Comparison of ENCODE assay signal across 10 cellular contexts in genomic region chr17:82100502-82101298, GRCh38. TPM values are rescaled to one million over a fixed set of nuclear protein-coding genes. Genes with fewer than 3 reads are reported as not detected.
DNase-seq lines count a peak whose midpoint lies in the region; ATAC-seq, FAIRE-seq and TF ChIP-seq lines count a peak whose summit lies in the region.
"Had no signal": no experiment of that assay in that cellular context is flagged by ENCODE, and none has a peak within 500 bp of the region (broad histone marks: within the 10 kb centered on the region; RNA-seq: fewer than 3 reads in every experiment).

No MANE protein-coding gene starts in this region.

- TF ChIP-seq CTCF in cardiac muscle cell (IDR thresholded peaks at IDR 0.05; ENCODE audit: low read depth, low read length) (no peak), HepG2 (CRISPR knock-in tag; IDR thresholded peaks at IDR 0.05) (no peak), upper lobe of left lung (IDR thresholded peaks at IDR 0.05) (no peak)

- DNase-seq in cardiac muscle cell (ENCODE audit: low read depth in 1 of 2, low spot score in 1 of 2) (no peak), cardiac septum (ENCODE audit: low spot score) (no peak), T-helper 17 cell (no peak), HepG2 (ENCODE audit: low spot score) (no peak), upper lobe of left lung (peak in 1 of 2 donors; percentile 51), NCI-H1930 (lab: John Stamatoyannopoulos, UW) (no peak), inferior parietal cortex (ENCODE audit: extremely low spot score) (no peak), SHP77 treated with DMSO at 0.1 percent for 48 hours (lab: John Stamatoyannopoulos, UW) (no peak)
- DNase-seq: NCI-H1417, occipital lobe had no signal

- H3K27me3 ChIP-seq in cardiac muscle cell = no peaks in the 10 kb centered on the region
- no peaks in the 10 kb centered on the region; a peak in 1 of 5 replicates for H3K27me3 ChIP-seq in HepG2 (ENCODE audit: control insufficient read depth in 1 of 2, insufficient read depth in 2 of 2, low read length in 2 of 2)
- H3K27me3 ChIP-seq in upper lobe of left lung = no peaks in the 10 kb centered on the region

- H3K4me3 ChIP-seq in cardiac muscle cell (no peak overlapping the region), HepG2 (replicated peaks in 1 of 3; ENCODE audit: insufficient read depth in 1 of 3, low read depth in 2 of 3, low read length in 3 of 3) (no peak overlapping the region; a peak in 1 of 6 replicates), upper lobe of left lung (no peak overlapping the region)

- TF ChIP-seq RAD21 in HepG2 (CRISPR knock-in tag; IDR thresholded peaks at IDR 0.05) = no peak

- H3K4me1 ChIP-seq in cardiac muscle cell (ENCODE audit: low read depth) = peaks cover 25% of the 10 kb centered on the region
- peaks cover 79% of the 10 kb centered on the region for H3K4me1 ChIP-seq in HepG2 (ENCODE audit: insufficient read depth, low read length)
- peaks cover 39 to 79% (median 65%) of the 10 kb centered on the region in 4 donors for H3K4me1 ChIP-seq in upper lobe of left lung

- H3K36me3 ChIP-seq in cardiac muscle cell (no peaks in the 10 kb centered on the region), HepG2 (replicated peaks in 1 of 2; ENCODE audit: control insufficient read depth in 1 of 2, insufficient read depth in 2 of 2, low read length in 2 of 2) (peaks cover 4 to 7% of the 10 kb centered on the region in 2 experiments), upper lobe of left lung (peaks cover 0 to 7% (median 5%) of the 10 kb centered on the region in 4 donors)

- CTCF ChIA-PET in HepG2 (lab: Yijun Ruan, JAX; ENCODE audit: low intra/inter-chr PET ratio, low total read pairs) = no interaction called here

- 93% methylated on average over 27 of the region's 35 CpGs for WGBS in HepG2 (ENCODE audit: low lambda C conversion rate)
- WGBS in upper lobe of left lung, 2 donors = 95% methylated on average over 16 to 22 of the region's 35 CpGs

- POLR2A ChIA-PET in HepG2 (lab: Yijun Ruan, JAX) = interaction anchor here (1.5 to 5.9 kb wide), 5 partner anchors 63 to 134 kb away, joined by 5 to 61 read pairs (median 32); partner anchors contain the start of genes CENPX, DCXR and LRRC45

- no peaks in the 10 kb centered on the region for H3K36me3 Mint-ChIP-seq in T-helper 17 cell (ENCODE audit: low read depth)

- H2AFZ ChIP-seq in HepG2 (ENCODE audit: low read length) = no peak overlapping the region

- H3K27me3 Mint-ChIP-seq in T-helper 17 cell = no peaks in the 10 kb centered on the region

- peak overlapping the region; percentile 65 for H3K9ac ChIP-seq in HepG2 (ENCODE audit: insufficient read depth, low read depth, low read length)

- ATAC-seq in T-helper 17 cell (no peak), HepG2 (no peak), upper lobe of left lung (ENCODE audit: low FRiP score in 2 of 2) (no peak)

- H3K4me1 Mint-ChIP-seq in T-helper 17 cell = peaks cover 13% of the 10 kb centered on the region

- peak overlapping the region; percentile 17 for H3K27ac ChIP-seq in cardiac muscle cell
- H3K27ac ChIP-seq in HepG2 (ENCODE audit: extremely low read length, insufficient read depth, low read length) = peak overlapping the region; percentile 93
- peak overlapping the region in 3 of 4 donors; percentile 95 to 98 (median 96) for H3K27ac ChIP-seq in upper lobe of left lung

- H3K79me2 ChIP-seq in HepG2 (ENCODE audit: insufficient read depth, low read length) = peaks cover 39% of the 10 kb centered on the region

- H3K4me3 Mint-ChIP-seq in T-helper 17 cell = peak overlapping the region; percentile 83

- no peak for FAIRE-seq in HepG2 (lab: Jason Lieb, UNC)

- intact Hi-C loops in cardiac septum (cut with DNase I) = no loop called here
- intact Hi-C loops in HepG2 (cut with micrococcal nuclease; ENCODE audit: unreplicated experiment) = loop anchor here (10.0 kb wide), 1 partner anchor 134 kb away; no protein-coding TSS in a partner anchor

- H4K20me1 ChIP-seq in HepG2 (ENCODE audit: insufficient read depth, low read length) = peaks cover 15% of the 10 kb centered on the region

- H3K27ac Mint-ChIP-seq in T-helper 17 cell = no peak overlapping the region

- TF ChIP-seq POLR2A in HepG2 (IDR thresholded peaks at IDR 0.05; ENCODE audit: insufficient read depth in 1 of 2, low read depth in 2 of 2, low read length in 2 of 2) = no peak
- no peak for TF ChIP-seq POLR2A in upper lobe of left lung (IDR thresholded peaks at IDR 0.05)

- H3K4me2 ChIP-seq in HepG2 (ENCODE audit: low read depth, low read length) = peak overlapping the region; percentile 65

- no peak for TF ChIP-seq EP300 in HepG2 (IDR thresholded peaks at IDR 0.05; ENCODE audit: low read depth in 2 of 2, low read length in 2 of 2)
- no peak for TF ChIP-seq EP300 in HepG2 (CRISPR knock-in tag; IDR thresholded peaks at IDR 0.05; ENCODE audit: borderline replicate concordance)
- no peak for TF ChIP-seq EP300 in upper lobe of left lung (IDR thresholded peaks at IDR 0.05)

- no TSS peak for BruUV-seq in HepG2 (replicated peaks; lab: Mats Ljungman, UMichigan)

- H3K9me3 ChIP-seq in cardiac muscle cell (ENCODE audit: low read depth) = no peaks in the 10 kb centered on the region
- no peaks in the 10 kb centered on the region for H3K9me3 ChIP-seq in T-helper 17 cell (ENCODE audit: control insufficient read depth, low read length, poor library complexity, severe bottlenecking)
- H3K9me3 ChIP-seq in HepG2 (ENCODE audit: low read length) = no peaks in the 10 kb centered on the region
- no peaks in the 10 kb centered on the region for H3K9me3 ChIP-seq in upper lobe of left lung

- in situ Hi-C loops in HepG2 (cut with HindIII; ENCODE audit: extremely low pct_ligation_motif_present, low pct_unique_long_range_greater_than_20kb) = no loop called here

RNA-seq across cellular contexts. Expression of gene FASN, which starts 2.7 kb away (rescaled TPM):
- total RNA-seq in cardiac muscle cell (276 and 279 TPM in 2 replicates), cardiac septum (22.9 TPM), T-helper 17 cell (100 to 1,000 TPM in 1 of 2 donors, 10 to 100 TPM in 1; 87.3 to 126 TPM), HepG2 (2016; rRNA removed; fragmentation: Illumina TruSeq; extraction: Trizol) (101 and 192 TPM in 2 replicates), upper lobe of left lung (100 to 1,000 TPM; 191 to 805 (median 577) TPM)
- polyA plus RNA-seq in cardiac muscle cell (61.8 and 85.9 TPM in 2 replicates), HepG2 (2011; rRNA removed) (51.7 and 92.4 TPM in 2 replicates)
- 28.4 and 29.9 TPM in 2 replicates for total RNA-seq in HepG2 (2016; cell fraction: cytosol; rRNA removed; fragmentation: Illumina TruSeq; extraction: Trizol; ENCODE audit: low read depth)
- total RNA-seq in HepG2 (2016; cell fraction: insoluble cytoplasmic fraction; rRNA removed; fragmentation: Illumina TruSeq; extraction: Trizol) = 118 and 157 TPM in 2 replicates
- 63.2 and 68.3 TPM in 2 replicates for total RNA-seq in HepG2 (2016; cell fraction: membrane; rRNA removed; fragmentation: Illumina TruSeq; extraction: Trizol)
- 147 and 173 TPM in 2 replicates for total RNA-seq in HepG2 (2016; cell fraction: nucleus; rRNA removed; fragmentation: Illumina TruSeq; extraction: Trizol)
- 62.2 and 67.6 TPM in 2 replicates for polyA plus RNA-seq in HepG2 (2011; cell fraction: cytosol; rRNA removed)
- 516 and 545 TPM in 2 replicates for polyA plus RNA-seq in HepG2 (2011; cell fraction: nucleus; rRNA removed)
- polyA plus RNA-seq in HepG2 (2012) = 163 and 245 TPM in 2 replicates
- polyA plus RNA-seq in HepG2 (2016; cell fraction: cytosol; fragmentation: Illumina TruSeq; extraction: Trizol; ENCODE audit: low read depth) = 24.8 and 25.4 TPM in 2 replicates
- 209 and 303 TPM in 2 replicates for polyA plus RNA-seq in HepG2 (2016; cell fraction: insoluble cytoplasmic fraction; fragmentation: Illumina TruSeq; extraction: Trizol; ENCODE audit: low read depth)
- 52.3 and 61.0 TPM in 2 replicates for polyA plus RNA-seq in HepG2 (2016; cell fraction: membrane; fragmentation: Illumina TruSeq; extraction: Trizol; ENCODE audit: low read depth)
- polyA plus RNA-seq in HepG2 (2016; cell fraction: nucleus; fragmentation: Illumina TruSeq; extraction: Trizol; ENCODE audit: insufficient read depth, low read depth) = 501 and 529 TPM in 2 replicates
- 35.6 and 241 TPM in 2 replicates for polyA minus RNA-seq in HepG2 (2011; rRNA and poly(A)+ RNA removed; ENCODE audit: low replicate concordance)
- polyA minus RNA-seq in HepG2 (2011; cell fraction: cytosol; rRNA and poly(A)+ RNA removed) = 226 and 344 TPM in 2 replicates
- polyA minus RNA-seq in HepG2 (2011; cell fraction: nucleus; rRNA and poly(A)+ RNA removed) = 97.7 and 151 TPM in 2 replicates

RNA-seq across cellular contexts. Expression of gene DUS1L, which starts 35.1 kb away (rescaled TPM):
- 109 and 184 TPM in 2 replicates for total RNA-seq in cardiac muscle cell
- 183 and 196 TPM in 2 replicates for polyA plus RNA-seq in cardiac muscle cell
- total RNA-seq in cardiac septum = 47.6 TPM
- 100 to 1,000 TPM; 130 to 131 TPM for total RNA-seq in T-helper 17 cell
- total RNA-seq in HepG2 (2016; rRNA removed; fragmentation: Illumina TruSeq; extraction: Trizol) = 67.9 and 109 TPM in 2 replicates
- 206 and 220 TPM in 2 replicates for total RNA-seq in HepG2 (2016; cell fraction: cytosol; rRNA removed; fragmentation: Illumina TruSeq; extraction: Trizol; ENCODE audit: low read depth)
- total RNA-seq in HepG2 (2016; cell fraction: insoluble cytoplasmic fraction; rRNA removed; fragmentation: Illumina TruSeq; extraction: Trizol) = 58.4 and 113 TPM in 2 replicates
- total RNA-seq in HepG2 (2016; cell fraction: membrane; rRNA removed; fragmentation: Illumina TruSeq; extraction: Trizol) = 268 and 276 TPM in 2 replicates
- 69.9 and 102 TPM in 2 replicates for total RNA-seq in HepG2 (2016; cell fraction: nucleus; rRNA removed; fragmentation: Illumina TruSeq; extraction: Trizol)
- 81.0 and 108 TPM in 2 replicates for polyA plus RNA-seq in HepG2 (2011; rRNA removed)
- 64.5 and 97.7 TPM in 2 replicates for polyA plus RNA-seq in HepG2 (2011; cell fraction: cytosol; rRNA removed)
- polyA plus RNA-seq in HepG2 (2011; cell fraction: nucleus; rRNA removed) = 583 and 668 TPM in 2 replicates
- 82.7 and 123 TPM in 2 replicates for polyA plus RNA-seq in HepG2 (2012)
- 353 and 384 TPM in 2 replicates for polyA plus RNA-seq in HepG2 (2016; cell fraction: cytosol; fragmentation: Illumina TruSeq; extraction: Trizol; ENCODE audit: low read depth)
- polyA plus RNA-seq in HepG2 (2016; cell fraction: insoluble cytoplasmic fraction; fragmentation: Illumina TruSeq; extraction: Trizol; ENCODE audit: low read depth) = 138 and 172 TPM in 2 replicates
- polyA plus RNA-seq in HepG2 (2016; cell fraction: membrane; fragmentation: Illumina TruSeq; extraction: Trizol; ENCODE audit: low read depth) = 444 and 521 TPM in 2 replicates
- 330 and 339 TPM in 2 replicates for polyA plus RNA-seq in HepG2 (2016; cell fraction: nucleus; fragmentation: Illumina TruSeq; extraction: Trizol; ENCODE audit: insufficient read depth, low read depth)
- polyA minus RNA-seq in HepG2 (2011; rRNA and poly(A)+ RNA removed; ENCODE audit: low replicate concordance) = 47.0 and 79.2 TPM in 2 replicates
- 31.7 and 34.4 TPM in 2 replicates for polyA minus RNA-seq in HepG2 (2011; cell fraction: cytosol; rRNA and poly(A)+ RNA removed)
- 85.7 and 87.9 TPM in 2 replicates for polyA minus RNA-seq in HepG2 (2011; cell fraction: nucleus; rRNA and poly(A)+ RNA removed)
- 100 to 1,000 TPM in 3 of 6 donors, 10 to 100 TPM in 3; 53.5 to 183 (median 106) TPM for total RNA-seq in upper lobe of left lung

RNA-seq across cellular contexts. Expression of gene GPS1, which starts 49.0 kb away (rescaled TPM):
- total RNA-seq in cardiac muscle cell (231 and 235 TPM in 2 replicates), cardiac septum (67.4 TPM), T-helper 17 cell (10 to 100 TPM; 63.2 to 66.1 TPM), HepG2 (2016; rRNA removed; fragmentation: Illumina TruSeq; extraction: Trizol) (106 and 124 TPM in 2 replicates), upper lobe of left lung (100 to 1,000 TPM in 4 of 6 donors, 10 to 100 TPM in 2; 55.2 to 147 (median 108) TPM)
- polyA plus RNA-seq in cardiac muscle cell (223 and 257 TPM in 2 replicates), HepG2 (2011; rRNA removed) (128 and 161 TPM in 2 replicates)
- 87.3 and 88.2 TPM in 2 replicates for total RNA-seq in HepG2 (2016; cell fraction: cytosol; rRNA removed; fragmentation: Illumina TruSeq; extraction: Trizol; ENCODE audit: low read depth)
- 99.7 and 134 TPM in 2 replicates for total RNA-seq in HepG2 (2016; cell fraction: insoluble cytoplasmic fraction; rRNA removed; fragmentation: Illumina TruSeq; extraction: Trizol)
- total RNA-seq in HepG2 (2016; cell fraction: membrane; rRNA removed; fragmentation: Illumina TruSeq; extraction: Trizol) = 96.5 and 111 TPM in 2 replicates
- total RNA-seq in HepG2 (2016; cell fraction: nucleus; rRNA removed; fragmentation: Illumina TruSeq; extraction: Trizol) = 89.5 and 106 TPM in 2 replicates
- polyA plus RNA-seq in HepG2 (2011; cell fraction: cytosol; rRNA removed) = 107 and 157 TPM in 2 replicates
- polyA plus RNA-seq in HepG2 (2011; cell fraction: nucleus; rRNA removed) = 389 and 467 TPM in 2 replicates
- polyA plus RNA-seq in HepG2 (2012) = 102 and 120 TPM in 2 replicates
- 96.5 and 102 TPM in 2 replicates for polyA plus RNA-seq in HepG2 (2016; cell fraction: cytosol; fragmentation: Illumina TruSeq; extraction: Trizol; ENCODE audit: low read depth)
- polyA plus RNA-seq in HepG2 (2016; cell fraction: insoluble cytoplasmic fraction; fragmentation: Illumina TruSeq; extraction: Trizol; ENCODE audit: low read depth) = 120 and 146 TPM in 2 replicates
- 103 and 104 TPM in 2 replicates for polyA plus RNA-seq in HepG2 (2016; cell fraction: membrane; fragmentation: Illumina TruSeq; extraction: Trizol; ENCODE audit: low read depth)
- polyA plus RNA-seq in HepG2 (2016; cell fraction: nucleus; fragmentation: Illumina TruSeq; extraction: Trizol; ENCODE audit: insufficient read depth, low read depth) = 225 and 229 TPM in 2 replicates
- 182 and 265 TPM in 2 replicates for polyA minus RNA-seq in HepG2 (2011; rRNA and poly(A)+ RNA removed; ENCODE audit: low replicate concordance)
- polyA minus RNA-seq in HepG2 (2011; cell fraction: cytosol; rRNA and poly(A)+ RNA removed) = 76.6 and 80.3 TPM in 2 replicates
- 60.2 and 61.0 TPM in 2 replicates for polyA minus RNA-seq in HepG2 (2011; cell fraction: nucleus; rRNA and poly(A)+ RNA removed)

RNA-seq across cellular contexts. Expression of gene RFNG, which starts 49.1 kb away (rescaled TPM):
- 94.6 and 104 TPM in 2 replicates for total RNA-seq in cardiac muscle cell
- 91.0 and 98.3 TPM in 2 replicates for polyA plus RNA-seq in cardiac muscle cell
- 21.0 TPM for total RNA-seq in cardiac septum
- total RNA-seq in T-helper 17 cell = 10 to 100 TPM; 26.5 to 28.3 TPM
- 27.8 and 64.0 TPM in 2 replicates for total RNA-seq in HepG2 (2016; rRNA removed; fragmentation: Illumina TruSeq; extraction: Trizol)
- total RNA-seq in HepG2 (2016; cell fraction: cytosol; rRNA removed; fragmentation: Illumina TruSeq; extraction: Trizol; ENCODE audit: low read depth) = 72.5 and 73.8 TPM in 2 replicates
- total RNA-seq in HepG2 (2016; cell fraction: insoluble cytoplasmic fraction; rRNA removed; fragmentation: Illumina TruSeq; extraction: Trizol) = 23.6 and 61.0 TPM in 2 replicates
- 95.0 and 98.0 TPM in 2 replicates for total RNA-seq in HepG2 (2016; cell fraction: membrane; rRNA removed; fragmentation: Illumina TruSeq; extraction: Trizol)
- 53.3 and 60.7 TPM in 2 replicates for total RNA-seq in HepG2 (2016; cell fraction: nucleus; rRNA removed; fragmentation: Illumina TruSeq; extraction: Trizol)
- polyA plus RNA-seq in HepG2 (2011; rRNA removed) = 61.4 and 90.6 TPM in 2 replicates
- polyA plus RNA-seq in HepG2 (2011; cell fraction: cytosol; rRNA removed) = 36.1 and 62.0 TPM in 2 replicates
- polyA plus RNA-seq in HepG2 (2011; cell fraction: nucleus; rRNA removed) = 548 and 733 TPM in 2 replicates
- 60.9 and 71.7 TPM in 2 replicates for polyA plus RNA-seq in HepG2 (2012)
- polyA plus RNA-seq in HepG2 (2016; cell fraction: cytosol; fragmentation: Illumina TruSeq; extraction: Trizol; ENCODE audit: low read depth) = 106 and 121 TPM in 2 replicates
- 35.7 and 47.7 TPM in 2 replicates for polyA plus RNA-seq in HepG2 (2016; cell fraction: insoluble cytoplasmic fraction; fragmentation: Illumina TruSeq; extraction: Trizol; ENCODE audit: low read depth)
- 128 and 132 TPM in 2 replicates for polyA plus RNA-seq in HepG2 (2016; cell fraction: membrane; fragmentation: Illumina TruSeq; extraction: Trizol; ENCODE audit: low read depth)
- 227 and 229 TPM in 2 replicates for polyA plus RNA-seq in HepG2 (2016; cell fraction: nucleus; fragmentation: Illumina TruSeq; extraction: Trizol; ENCODE audit: insufficient read depth, low read depth)
- 12.3 and 58.2 TPM in 2 replicates for polyA minus RNA-seq in HepG2 (2011; rRNA and poly(A)+ RNA removed; ENCODE audit: low replicate concordance)
- 21.9 and 29.0 TPM in 2 replicates for polyA minus RNA-seq in HepG2 (2011; cell fraction: cytosol; rRNA and poly(A)+ RNA removed)
- 29.7 and 35.9 TPM in 2 replicates for polyA minus RNA-seq in HepG2 (2011; cell fraction: nucleus; rRNA and poly(A)+ RNA removed)
- total RNA-seq in upper lobe of left lung = 100 to 1,000 TPM in 1 of 6 donors, 10 to 100 TPM in 5; 25.0 to 101 (median 37.5) TPM

Comparison
In these comparisons a context has a peak if more than half of its experiments do, and no peak if none do; other contexts are left out.
1. H3K27ac ChIP-seq: peak in every context shown above with its lines; median percentile 96 in upper lobe of left lung; 93 in HepG2; 17 in cardiac muscle cell.